Comparison of ENCODE assay signal across 1 cellular context in genomic region chr11:61446211-61446651, GRCh38.
TF ChIP-seq lines count a peak whose summit lies in the region.

No MANE protein-coding gene starts in this region.

TF ChIP-seq in K562, 482 proteins besides CTCF, POLR2A, EP300 and RAD21 (continued from another document and continues in another):
- TF ChIP-seq PYGO2 (tag; IDR thresholded peaks at IDR 0.05) (no peak), PREB (CRISPR knock-in tag; IDR thresholded peaks at IDR 0.05) (no peak), TEAD1 (CRISPR knock-in tag; IDR thresholded peaks at IDR 0.05) (peak in 1 of 2 experiments; percentile 75; a peak in 1 of 4 replicates), POLR3A (IDR thresholded peaks at IDR 0.05; ENCODE audit: borderline replicate concordance, extremely low read depth, insufficient read depth, insufficient read length) (no peak), MCM5 (IDR thresholded peaks at IDR 0.05; ENCODE audit: low read depth) (no peak), MCM7 (IDR thresholded peaks at IDR 0.05) (no peak), FOXA1 (IDR thresholded peaks at IDR 0.05; ENCODE audit: borderline replicate concordance) (no peak), DNMT1 (IDR thresholded peaks at IDR 0.05) (no peak), KDM4B (IDR thresholded peaks at IDR 0.05; ENCODE audit: borderline replicate concordance in 2 of 2, low read depth in 1 of 2) (no peak), BHLHE40 (IDR thresholded peaks at IDR 0.05; ENCODE audit: low read length) (0 out of 2 replicates have a peak, but pooled peaks have one; percentile 22), SNRNP70 (optimal IDR thresholded peaks at IDR 0.05; ENCODE audit: low read depth, low read length) (no peak), THRB (CRISPR knock-in tag; conservative IDR thresholded peaks at IDR 0.05) (no peak), MEIS2 (IDR thresholded peaks at IDR 0.05; ENCODE audit: partially characterized antibody) (peak; percentile 56), CUX1 (CRISPR knock-in tag; IDR thresholded peaks at IDR 0.05) (no peak), LARP7 (IDR thresholded peaks at IDR 0.05) (no peak), YY1 (IDR thresholded peaks at IDR 0.05; ENCODE audit: borderline replicate concordance in 1 of 3, control insufficient read depth in 1 of 3, extremely low read depth in 1 of 3, insufficient read depth in 3 of 3, insufficient read length in 1 of 3, insufficient replicate concordance in 2 of 3, low read depth in 1 of 3, low read length in 2 of 3) (no peak), EGR1 (conservative IDR thresholded peaks at IDR 0.05) (no peak), ZKSCAN1 (IDR thresholded peaks at IDR 0.05; ENCODE audit: low read depth, low read length) (0 out of 2 replicates have a peak, but pooled peaks have one; percentile 26), TRIM25 (IDR thresholded peaks at IDR 0.05; ENCODE audit: borderline replicate concordance) (no peak), PTRF (tag; IDR thresholded peaks at IDR 0.05) (no peak), FOXA3 (CRISPR knock-in tag; conservative IDR thresholded peaks at IDR 0.05 in 1 of 2, IDR thresholded peaks at IDR 0.05 in 1 of 2) (peak in 1 of 2 experiments; percentile 60; a peak in 2 of 4 replicates), JUND (IDR thresholded peaks at IDR 0.05; ENCODE audit: borderline replicate concordance, low read depth, low read length) (no peak), JUND (tag; IDR thresholded peaks at IDR 0.05; ENCODE audit: borderline replicate concordance, low read depth, low read length) (peak; percentile 61; the same call in 1 of the 3 replicates), ZNF444 (CRISPR knock-in tag; IDR thresholded peaks at IDR 0.05) (no peak), ZNF644 (tag; IDR thresholded peaks at IDR 0.05; ENCODE audit: low read depth) (no peak), XRCC5 (IDR thresholded peaks at IDR 0.05; ENCODE audit: low read depth, low read length) (peak; percentile 49; the same call in 1 of the 2 replicates), SMARCC2 (IDR thresholded peaks at IDR 0.05; ENCODE audit: low read depth) (no peak), KDM1A (IDR thresholded peaks at IDR 0.05) (no peak), CREB3L1 (IDR thresholded peaks at IDR 0.05; ENCODE audit: borderline replicate concordance, low read depth) (no peak), ELK3 (CRISPR knock-in tag; IDR thresholded peaks at IDR 0.05) (no peak), PKNOX1 (IDR thresholded peaks at IDR 0.05) (peak; percentile 22; the same call in 1 of the 2 replicates), ZNF766 (CRISPR knock-in tag; conservative IDR thresholded peaks at IDR 0.05) (no peak), SREBF2 (CRISPR knock-in tag; IDR thresholded peaks at IDR 0.05) (no peak), TFAM (CRISPR knock-in tag; conservative IDR thresholded peaks at IDR 0.05) (no peak), CCAR2 (IDR thresholded peaks at IDR 0.05; ENCODE audit: low read depth, low read length) (no peak)
- TF ChIP-seq, protein P1, sequence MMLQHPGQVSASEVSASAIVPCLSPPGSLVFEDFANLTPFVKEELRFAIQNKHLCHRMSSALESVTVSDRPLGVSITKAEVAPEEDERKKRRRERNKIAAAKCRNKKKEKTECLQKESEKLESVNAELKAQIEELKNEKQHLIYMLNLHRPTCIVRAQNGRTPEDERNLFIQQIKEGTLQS (IDR thresholded peaks at IDR 0.05): peak; percentile 23; the same call in 1 of the 2 replicates
- TF ChIP-seq, protein P1 (CRISPR knock-in tag; conservative IDR thresholded peaks at IDR 0.05): no peak
- TF ChIP-seq, protein P2, sequence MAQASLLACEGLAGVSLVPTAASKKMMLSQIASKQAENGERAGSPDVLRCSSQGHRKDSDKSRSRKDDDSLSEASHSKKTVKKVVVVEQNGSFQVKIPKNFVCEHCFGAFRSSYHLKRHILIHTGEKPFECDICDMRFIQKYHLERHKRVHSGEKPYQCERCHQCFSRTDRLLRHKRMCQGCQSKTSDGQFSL (CRISPR knock-in tag; IDR thresholded peaks at IDR 0.05): no peak
- TF ChIP-seq, protein P2 (tag; IDR thresholded peaks at IDR 0.05): no peak
- TF ChIP-seq, protein P3, sequence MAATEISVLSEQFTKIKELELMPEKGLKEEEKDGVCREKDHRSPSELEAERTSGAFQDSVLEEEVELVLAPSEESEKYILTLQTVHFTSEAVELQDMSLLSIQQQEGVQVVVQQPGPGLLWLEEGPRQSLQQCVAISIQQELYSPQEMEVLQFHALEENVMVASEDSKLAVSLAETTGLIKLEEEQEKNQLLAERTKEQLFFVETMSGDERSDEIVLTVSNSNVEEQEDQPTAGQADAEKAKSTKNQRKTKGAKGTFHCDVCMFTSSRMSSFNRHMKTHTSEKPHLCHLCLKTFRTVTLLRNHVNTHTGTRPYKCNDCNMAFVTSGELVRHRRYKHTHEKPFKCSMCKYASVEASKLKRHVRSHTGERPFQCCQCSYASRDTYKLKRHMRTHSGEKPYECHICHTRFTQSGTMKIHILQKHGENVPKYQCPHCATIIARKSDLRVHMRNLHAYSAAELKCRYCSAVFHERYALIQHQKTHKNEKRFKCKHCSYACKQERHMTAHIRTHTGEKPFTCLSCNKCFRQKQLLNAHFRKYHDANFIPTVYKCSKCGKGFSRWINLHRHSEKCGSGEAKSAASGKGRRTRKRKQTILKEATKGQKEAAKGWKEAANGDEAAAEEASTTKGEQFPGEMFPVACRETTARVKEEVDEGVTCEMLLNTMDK (IDR thresholded peaks at IDR 0.05; ENCODE audit: borderline replicate concordance, insufficient read depth, low read depth, low read length, poor library complexity, severe bottlenecking): peak; percentile 35
- TF ChIP-seq, protein P4, sequence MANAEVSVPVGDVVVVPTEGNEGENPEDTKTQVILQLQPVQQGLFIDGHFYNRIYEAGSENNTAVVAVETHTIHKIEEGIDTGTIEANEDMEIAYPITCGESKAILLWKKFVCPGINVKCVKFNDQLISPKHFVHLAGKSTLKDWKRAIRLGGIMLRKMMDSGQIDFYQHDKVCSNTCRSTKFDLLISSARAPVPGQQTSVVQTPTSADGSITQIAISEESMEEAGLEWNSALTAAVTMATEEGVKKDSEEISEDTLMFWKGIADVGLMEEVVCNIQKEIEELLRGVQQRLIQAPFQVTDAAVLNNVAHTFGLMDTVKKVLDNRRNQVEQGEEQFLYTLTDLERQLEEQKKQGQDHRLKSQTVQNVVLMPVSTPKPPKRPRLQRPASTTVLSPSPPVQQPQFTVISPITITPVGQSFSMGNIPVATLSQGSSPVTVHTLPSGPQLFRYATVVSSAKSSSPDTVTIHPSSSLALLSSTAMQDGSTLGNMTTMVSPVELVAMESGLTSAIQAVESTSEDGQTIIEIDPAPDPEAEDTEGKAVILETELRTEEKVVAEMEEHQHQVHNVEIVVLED (CRISPR knock-in tag; IDR thresholded peaks at IDR 0.05): no peak
